8 cellular contexts compared by ENCODE assay signal in the genomic region with DNA sequence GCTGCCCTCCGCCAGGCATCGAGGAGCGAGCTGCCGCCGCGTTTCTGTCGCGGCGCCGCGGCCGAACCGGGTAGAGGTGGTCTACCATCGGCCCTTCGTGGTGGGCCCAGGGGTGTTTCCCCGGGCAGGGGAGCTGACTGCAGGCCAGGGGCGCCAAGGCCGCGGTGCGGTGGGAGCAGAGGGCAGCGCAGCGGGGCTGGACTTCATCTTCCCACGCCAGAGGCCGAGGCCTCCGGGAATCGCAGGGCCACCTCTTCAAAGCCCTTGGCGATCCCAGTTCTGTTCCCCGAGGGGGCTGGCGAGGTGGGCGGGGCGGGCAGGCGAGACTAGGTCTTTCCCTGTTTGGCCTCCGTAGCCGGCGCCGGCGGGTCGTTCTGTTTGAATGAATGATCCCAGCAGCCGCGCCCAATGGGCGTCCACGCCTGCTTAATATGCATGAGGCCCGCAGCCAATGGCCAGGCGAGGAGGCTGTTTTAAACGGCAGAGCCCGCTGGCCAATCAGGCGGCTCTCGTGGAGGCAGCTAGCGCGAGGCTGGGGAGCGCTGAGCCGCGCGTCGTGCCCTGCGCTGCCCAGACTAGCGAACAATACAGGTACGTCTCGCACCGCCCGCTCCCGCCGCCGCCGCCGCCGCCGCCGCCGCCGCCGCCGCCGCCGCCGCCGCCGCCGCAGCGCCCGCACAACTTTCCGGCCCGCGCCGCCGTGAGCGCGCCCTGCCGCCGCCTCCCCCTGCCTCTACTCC. TPM values are rescaled to one million over a fixed set of nuclear protein-coding genes. Genes with fewer than 3 reads are reported as not detected.
A peak's percentile ranks its signal among the peaks of the same experiment; 100 is the strongest.
DNase-seq lines count a peak whose midpoint lies in the region; ATAC-seq, FAIRE-seq and TF ChIP-seq lines count a peak whose summit lies in the region.

TSS of gene HMGB3 (plus strand) at position 550 of the 740 bp plus-strand sequence. CDS start 2,265 bp downstream, outside the sequence.

- H3K79me2 ChIP-seq in endothelial cell of umbilical vein (ENCODE audit: control insufficient read depth, insufficient read depth, low read length): peaks cover 16% of the 10 kb centered on the region

- H3K9ac ChIP-seq in NT2/D1 (ENCODE audit: insufficient read length, low read depth): peak within 1 kb of the TSS; percentile 67
- H3K9ac ChIP-seq in endothelial cell of umbilical vein (replicated peaks; ENCODE audit: extremely low read depth, insufficient read depth, low read length): peak within 1 kb of the TSS; percentile 75

- H3K36me3 Mint-ChIP-seq in activated CD8-positive, alpha-beta memory T cell treated with anti-CD3 and anti-CD28 coated beads, Interleukin-2, amount 10 ng/mL, durations not matched to agents 7 days and 5 days: peaks cover 6% of the 10 kb centered on the region

- FAIRE-seq in HTR-8/SVneo (lab: Jason Lieb, UNC) (no peak), endothelial cell of umbilical vein (lab: Jason Lieb, UNC) (peak; percentile 98)

- BruUV-seq in endothelial cell of umbilical vein (replicated peaks; lab: Mats Ljungman, UMichigan): TSS peak; percentile 45

- H3K9me3 Mint-ChIP-seq in activated CD8-positive, alpha-beta memory T cell treated with anti-CD3 and anti-CD28 coated beads, Interleukin-2, amount 10 ng/mL, durations not matched to agents 7 days and 5 days (ENCODE audit: low read depth): no peaks in the 10 kb centered on the region

- no peak for TF ChIP-seq POLR2A in endothelial cell of umbilical vein (IDR thresholded peaks at IDR 0.05; ENCODE audit: low read depth, low read length)

- CTCF ChIA-PET in activated CD8-positive, alpha-beta memory T cell treated with anti-CD3 and anti-CD28 coated beads, Interleukin-2, amount 10 ng/mL, durations not matched to agents 7 days and 5 days (lab: Charles Lee): no interaction called here
- CTCF ChIA-PET in endothelial cell of umbilical vein (lab: Charles Lee): interaction anchor here (1.0 kb wide), 1 partner anchor 211 kb away, joined by 4 read pairs; no protein-coding TSS in a partner anchor

- no peaks in the 10 kb centered on the region for H3K4me1 ChIP-seq in NT2/D1 (ENCODE audit: insufficient read depth, insufficient read length)
- peaks cover 7% of the 10 kb centered on the region for H3K4me1 ChIP-seq in endothelial cell of umbilical vein (ENCODE audit: control insufficient read depth, extremely low read depth, insufficient read depth, low read length)

- DNase-seq in Caki2 (ENCODE audit: low read depth) (peak; percentile 85), HTR-8/SVneo (ENCODE audit: insufficient read length, low spot score) (peak; percentile 60), NT2/D1 (ENCODE audit: low read depth, low spot score) (peak; percentile 81), endothelial cell of umbilical vein (ENCODE audit: low read depth, low spot score) (peak; percentile 92), midbrain (lab: John Stamatoyannopoulos, UW) (peak; percentile 71)
- DNase-seq in activated CD8-positive, alpha-beta memory T cell treated with anti-CD3 and anti-CD28 coated beads, Interleukin-2, amount 10 ng/mL, durations not matched to agents 7 days and 5 days: peak; percentile 93
- peak; percentile 34 to 54 for DNase-seq in stimulated activated CD8-positive, alpha-beta memory T cell treated with anti-CD3 and anti-CD28 coated beads, Interleukin-2, amount 100 ng/mL, for 1 hour (ENCODE audit: low read depth in 2 of 2)

- no peaks in the 10 kb centered on the region for H4K20me1 ChIP-seq in endothelial cell of umbilical vein (replicated peaks; ENCODE audit: control insufficient read depth, extremely low read depth, insufficient read depth, low read length)

- H3K36me3 ChIP-seq in NT2/D1 (ENCODE audit: insufficient read depth, insufficient read length, low read length) (peaks cover 14% of the 10 kb centered on the region), endothelial cell of umbilical vein (ENCODE audit: control insufficient read depth in 2 of 2, extremely low read depth in 1 of 2, insufficient read depth in 2 of 2, low read length in 2 of 2) (peaks cover 0 to 3% of the 10 kb centered on the region in 2 experiments)

- H3K4me1 Mint-ChIP-seq in activated CD8-positive, alpha-beta memory T cell treated with anti-CD3 and anti-CD28 coated beads, Interleukin-2, amount 10 ng/mL, durations not matched to agents 7 days and 5 days: peaks cover 12% of the 10 kb centered on the region

- in situ Hi-C loops in Caki2 (cut with HindIII; ENCODE audit: low pct_unique_long_range_greater_than_20kb, low sequenced_read_pairs): no loop called here

- H3K9me3 ChIP-seq in NT2/D1 (ENCODE audit: insufficient read depth, low read length) (no peaks in the 10 kb centered on the region), endothelial cell of umbilical vein (replicated peaks; ENCODE audit: control insufficient read depth, insufficient read depth, low read length) (no peaks in the 10 kb centered on the region)

- no peak for TF ChIP-seq CTCF in endothelial cell of umbilical vein (IDR thresholded peaks at IDR 0.05; ENCODE audit: extremely low read depth in 1 of 2, insufficient read depth in 1 of 2, low read depth in 1 of 2, low read length in 2 of 2)

- H3K27ac ChIP-seq in endothelial cell of umbilical vein (ENCODE audit: insufficient read depth, low read depth, low read length): peak within 1 kb of the TSS; percentile 53

- H3K4me2 ChIP-seq in endothelial cell of umbilical vein (ENCODE audit: insufficient read depth, low read length): peak within 1 kb of the TSS; percentile 72

- H3K27ac Mint-ChIP-seq in activated CD8-positive, alpha-beta memory T cell treated with anti-CD3 and anti-CD28 coated beads, Interleukin-2, amount 10 ng/mL, durations not matched to agents 7 days and 5 days: no peak within 1 kb of the TSS

- H3K9me1 ChIP-seq in endothelial cell of umbilical vein (replicated peaks; ENCODE audit: control insufficient read depth, extremely low read depth, insufficient read depth, low read length): no peaks in the 10 kb centered on the region

- peak within 1 kb of the TSS; percentile 93 for H2AFZ ChIP-seq in endothelial cell of umbilical vein (ENCODE audit: low read depth, low read length)

- H3K27me3 ChIP-seq in NT2/D1 (ENCODE audit: insufficient read depth, insufficient read length): peaks cover 10% of the 10 kb centered on the region
- H3K27me3 ChIP-seq in endothelial cell of umbilical vein (ENCODE audit: control insufficient read depth in 2 of 2, insufficient read depth in 2 of 2, low read length in 2 of 2): no peaks in the 10 kb centered on the region

- POLR2A ChIA-PET in endothelial cell of umbilical vein (lab: Charles Lee): no interaction called here

- H3K27me3 Mint-ChIP-seq in activated CD8-positive, alpha-beta memory T cell treated with anti-CD3 and anti-CD28 coated beads, Interleukin-2, amount 10 ng/mL, durations not matched to agents 7 days and 5 days: peaks cover 11% of the 10 kb centered on the region

- peak within 1 kb of the TSS; percentile 40 for H3K4me3 ChIP-seq in NT2/D1 (ENCODE audit: insufficient read length, low read depth)
- H3K4me3 ChIP-seq in endothelial cell of umbilical vein (replicated peaks in 1 of 3; ENCODE audit: insufficient read depth in 1 of 3, low read depth in 1 of 3, low read length in 3 of 3): peak within 1 kb of the TSS; percentile 56 to 65 (median 56)

- peak; percentile 97 for ATAC-seq in GM21381 (IDR thresholded peaks at IDR 0.05; ENCODE audit: unreplicated experiment)
- peak; percentile 99 for ATAC-seq in activated CD8-positive, alpha-beta memory T cell treated with anti-CD3 and anti-CD28 coated beads, Interleukin-2, amount 10 ng/mL, durations not matched to agents 7 days and 5 days

- peak within 1 kb of the TSS; percentile 64 for H3K4me3 Mint-ChIP-seq in activated CD8-positive, alpha-beta memory T cell treated with anti-CD3 and anti-CD28 coated beads, Interleukin-2, amount 10 ng/mL, durations not matched to agents 7 days and 5 days

- dilution Hi-C loops in endothelial cell of umbilical vein (cut with MboI; ENCODE audit: extremely low pct_ligation_motif_present, low sequenced_read_pairs): no loop called here

- intact Hi-C loops in endothelial cell of umbilical vein (cut with micrococcal nuclease): loop anchor here (1.0 to 5.0 kb wide), 4 partner anchors 84 to 414 kb away; partner anchors contain the start of gene VMA21

TF ChIP-seq in endothelial cell of umbilical vein, 7 proteins besides CTCF, POLR2A, EP300 and RAD21:
- TF ChIP-seq FOS (IDR thresholded peaks at IDR 0.05; ENCODE audit: borderline replicate concordance, insufficient read depth, low read length): no peak
- TF ChIP-seq MYC (IDR thresholded peaks at IDR 0.05; ENCODE audit: low read depth, low read length): no peak
- TF ChIP-seq, protein P1, sequence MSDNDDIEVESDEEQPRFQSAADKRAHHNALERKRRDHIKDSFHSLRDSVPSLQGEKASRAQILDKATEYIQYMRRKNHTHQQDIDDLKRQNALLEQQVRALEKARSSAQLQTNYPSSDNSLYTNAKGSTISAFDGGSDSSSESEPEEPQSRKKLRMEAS (IDR thresholded peaks at IDR 0.05; ENCODE audit: insufficient read depth, insufficient read length): no peak
- TF ChIP-seq EZH2 (IDR thresholded peaks at IDR 0.05; ENCODE audit: borderline replicate concordance, low read depth, low read length, severe bottlenecking): no peak
- TF ChIP-seq JUN (IDR thresholded peaks at IDR 0.05; ENCODE audit: borderline replicate concordance, insufficient read depth, insufficient read length, low read depth): no peak
- TF ChIP-seq GATA2 (IDR thresholded peaks at IDR 0.05; ENCODE audit: insufficient read depth, insufficient read length, low read depth, low read length): no peak
- TF ChIP-seq POLR2AphosphoS5 (IDR thresholded peaks at IDR 0.05; ENCODE audit: insufficient read depth, low read depth, low read length): no peak

RNA-seq across cellular contexts. Expression of gene HMGB3, which starts in this region (rescaled TPM):
- 13.6 and 14.2 TPM in 2 replicates for total RNA-seq in Caki2 (2014; rRNA removed; shearing (Covaris generic); ENCODE audit: low replicate concordance)
- total RNA-seq in activated CD8-positive, alpha-beta memory T cell treated with anti-CD3 and anti-CD28 coated beads, Interleukin-2, amount 10 ng/mL, durations not matched to agents 7 days and 5 days: 10 to 100 TPM; 32.3 to 47.3 TPM
- total RNA-seq in endothelial cell of umbilical vein: 124 and 127 TPM in 2 replicates
- 10.0 and 13.7 TPM in 2 replicates for polyA plus RNA-seq in endothelial cell of umbilical vein
- polyA plus RNA-seq in endothelial cell of umbilical vein (2011; cell fraction: cytosol; rRNA removed): 24.6 and 29.3 TPM in 2 replicates
- 19.2 and 29.9 TPM in 2 replicates for polyA plus RNA-seq in endothelial cell of umbilical vein (2011; cell fraction: nucleus; rRNA removed)
- polyA plus RNA-seq in endothelial cell of umbilical vein (2012): 102 and 174 TPM in 2 replicates
- polyA minus RNA-seq in endothelial cell of umbilical vein: 19.5 and 25.8 TPM in 2 replicates
- polyA minus RNA-seq in endothelial cell of umbilical vein (2011; cell fraction: cytosol; rRNA and poly(A)+ RNA removed): 15.5 TPM
- 8.9 and 13.2 TPM in 2 replicates for polyA minus RNA-seq in endothelial cell of umbilical vein (2011; cell fraction: nucleus; rRNA and poly(A)+ RNA removed)

Comparison
In these comparisons a context has a peak if more than half of its experiments do, and no peak if none do; other contexts are left out.
1. Peak in every context shown above with its lines: DNase-seq, ATAC-seq, H3K4me3 ChIP-seq and H3K27ac ChIP-seq.